Comparison of ENCODE assay signal across 21 cellular contexts in genomic region chr11:121458551-121458950, GRCh38. TPM values are rescaled to one million over a fixed set of nuclear protein-coding genes. Genes with fewer than 3 reads are reported as not detected.
A peak's percentile ranks its signal among the peaks of the same experiment; 100 is the strongest.
DNase-seq lines count a peak whose midpoint lies in the region; ATAC-seq and TF ChIP-seq lines count a peak whose summit lies in the region.
"Had no signal": no experiment of that assay in that cellular context is flagged by ENCODE, and none has a peak within 500 bp of the region (broad histone marks: within the 10 kb centered on the region; RNA-seq: fewer than 3 reads in every experiment).

No MANE protein-coding gene starts in this region.

- intact Hi-C loops in CD4-positive, alpha-beta T cell (cut with DNase I, micrococcal nuclease) = loop anchor here in 1 of 2 experiments (10.0 kb wide), 1 partner anchor 136 kb away; no protein-coding TSS in a partner anchor

- no peaks in the 10 kb centered on the region for H3K27me3 Mint-ChIP-seq in CD4-positive, CD25-positive, alpha-beta regulatory T cell
- H3K27me3 Mint-ChIP-seq in CD4-positive, alpha-beta T cell = no peaks in the 10 kb centered on the region
- H3K27me3 Mint-ChIP-seq in T-cell = no peaks in the 10 kb centered on the region
- no peaks in the 10 kb centered on the region for H3K27me3 Mint-ChIP-seq in effector memory CD8-positive, alpha-beta T cell
- H3K27me3 Mint-ChIP-seq in stimulated activated memory B cell treated with anti-CD40 and anti-IgM and Interleukin-4, amounts not matched to agents 10 μg/mL and 1 μg/mL and 100 μg/mL, for 72 hours = no peaks in the 10 kb centered on the region

- peaks cover 99% of the 10 kb centered on the region for H3K4me1 ChIP-seq in CD4-positive, CD25-positive, alpha-beta regulatory T cell (ENCODE audit: control insufficient read depth, insufficient read depth, low read length, poor library complexity, severe bottlenecking)

- CTCF ChIA-PET in CD4-positive, alpha-beta T cell (lab: Charles Lee) = interaction anchor here (1.6 kb wide), 1 partner anchor 10 kb away, joined by 4 read pairs; no protein-coding TSS in a partner anchor
- CTCF ChIA-PET in T-cell (lab: Charles Lee) = interaction anchor here in 1 of 2 donors (1.5 kb wide), 1 partner anchor 31 kb away, joined by 3 read pairs; no protein-coding TSS in a partner anchor

- peaks cover 41% of the 10 kb centered on the region for H3K36me3 Mint-ChIP-seq in CD4-positive, CD25-positive, alpha-beta regulatory T cell
- peaks cover 68% of the 10 kb centered on the region for H3K36me3 Mint-ChIP-seq in CD4-positive, alpha-beta T cell (ENCODE audit: low read depth)
- peaks cover 47% of the 10 kb centered on the region for H3K36me3 Mint-ChIP-seq in T-cell
- peaks cover 20% of the 10 kb centered on the region for H3K36me3 Mint-ChIP-seq in effector memory CD8-positive, alpha-beta T cell (ENCODE audit: insufficient read depth)
- H3K36me3 Mint-ChIP-seq in stimulated activated memory B cell treated with anti-CD40 and anti-IgM and Interleukin-4, amounts not matched to agents 10 μg/mL and 1 μg/mL and 100 μg/mL, for 72 hours = no peaks in the 10 kb centered on the region

- no peak for TF ChIP-seq CTCF in CD4-positive, alpha-beta T cell (IDR thresholded peaks at IDR 0.05)

- no peaks in the 10 kb centered on the region for H3K9me3 Mint-ChIP-seq in CD4-positive, CD25-positive, alpha-beta regulatory T cell
- no peaks in the 10 kb centered on the region for H3K9me3 Mint-ChIP-seq in CD4-positive, alpha-beta T cell
- no peaks in the 10 kb centered on the region for H3K9me3 Mint-ChIP-seq in T-cell
- H3K9me3 Mint-ChIP-seq in effector memory CD8-positive, alpha-beta T cell = no peaks in the 10 kb centered on the region
- no peaks in the 10 kb centered on the region for H3K9me3 Mint-ChIP-seq in stimulated activated memory B cell treated with anti-CD40 and anti-IgM and Interleukin-4, amounts not matched to agents 10 μg/mL and 1 μg/mL and 100 μg/mL, for 72 hours

- H3K27ac Mint-ChIP-seq in CD4-positive, CD25-positive, alpha-beta regulatory T cell = peak overlapping the region; percentile 91 to 99 (median 93)
- peak overlapping the region; percentile 93 for H3K27ac Mint-ChIP-seq in CD4-positive, alpha-beta T cell
- H3K27ac Mint-ChIP-seq in T-cell = peak overlapping the region; percentile 91 to 95
- H3K27ac Mint-ChIP-seq in effector memory CD8-positive, alpha-beta T cell = peak overlapping the region; percentile 95 to 98
- H3K27ac Mint-ChIP-seq in stimulated activated memory B cell treated with anti-CD40 and anti-IgM and Interleukin-4, amounts not matched to agents 10 μg/mL and 1 μg/mL and 100 μg/mL, for 72 hours = no peak overlapping the region
- H3K27ac Mint-ChIP-seq: progenitor cell of endocrine pancreas had no signal

- H3K4me3 ChIP-seq in CD4-positive, CD25-positive, alpha-beta regulatory T cell (ENCODE audit: low read depth, low read length) = peak overlapping the region; percentile 72
- H3K4me3 ChIP-seq: lung, mucosa of descending colon, upper lobe of right lung had no signal

- H3K27me3 ChIP-seq in CD4-positive, CD25-positive, alpha-beta regulatory T cell (ENCODE audit: control insufficient read depth, insufficient read depth, low read length) = no peaks in the 10 kb centered on the region
- no peaks in the 10 kb centered on the region for H3K27me3 ChIP-seq in CD4-positive, alpha-beta T cell (ENCODE audit: control insufficient read depth, insufficient read depth, low read length)
- H3K27me3 ChIP-seq: upper lobe of right lung had no signal

- no peak for ATAC-seq in CD4-positive, CD25-positive, alpha-beta regulatory T cell (ENCODE audit: low read depth in 2 of 2)
- ATAC-seq in CD4-positive, alpha-beta T cell (ENCODE audit: poor library complexity) = no peak
- ATAC-seq in T-cell (replicated peaks in 1 of 4) (no peak), HG02798 (IDR thresholded peaks at IDR 0.05; ENCODE audit: poor library complexity, unreplicated experiment) (no peak), HG03025 (IDR thresholded peaks at IDR 0.05; ENCODE audit: low FRiP score, unreplicated experiment) (no peak)
- no peak for ATAC-seq in effector memory CD8-positive, alpha-beta T cell (replicated peaks)
- no peak for ATAC-seq in stimulated activated memory B cell treated with anti-CD40 and anti-IgM and Interleukin-4, amounts not matched to agents 10 μg/mL and 1 μg/mL and 100 μg/mL, for 72 hours
- ATAC-seq: upper lobe of right lung had no signal

- peaks cover 4% of the 10 kb centered on the region for H3K36me3 ChIP-seq in CD4-positive, CD25-positive, alpha-beta regulatory T cell (ENCODE audit: control insufficient read depth, insufficient read depth, low read length)
- H3K36me3 ChIP-seq: upper lobe of right lung had no signal

- H3K9me3 ChIP-seq in CD4-positive, CD25-positive, alpha-beta regulatory T cell (ENCODE audit: control insufficient read depth in 2 of 2, low read length in 2 of 2) = no peaks in the 10 kb centered on the region
- no peaks in the 10 kb centered on the region for H3K9me3 ChIP-seq in CD4-positive, alpha-beta T cell (ENCODE audit: control insufficient read depth, low read length)
- H3K9me3 ChIP-seq: mucosa of descending colon, upper lobe of right lung had no signal

- DNase-seq in CD4-positive, CD25-positive, alpha-beta regulatory T cell = no peak
- no peak for DNase-seq in CD4-positive, alpha-beta T cell
- no peak for DNase-seq in T-cell
- no peak for DNase-seq in effector memory CD8-positive, alpha-beta T cell
- no peak for DNase-seq in amygdala (lab: John Stamatoyannopoulos, UW)
- DNase-seq: activated CD4-positive, CD25-positive, alpha-beta regulatory T cell treated with anti-CD3 and anti-CD28 coated beads, Interleukin-2, amount 50 U/mL, for 72 hours; central memory CD4-positive, alpha-beta T cell; dermis blood vessel endothelial cell; DMS153; GOT3; mucosa of descending colon; NCI-H1417 treated with DMSO at 0.1 percent for 48 hours; NCI-H2107; NCI-H446 treated with DMSO at 0.1 percent for 48 hours; SIG-M5; upper lobe of right lung had no signal

- peak overlapping the region; percentile 81 for H3K27ac ChIP-seq in CD4-positive, CD25-positive, alpha-beta regulatory T cell (ENCODE audit: insufficient read depth, low read length, poor library complexity, severe bottlenecking)
- H3K27ac ChIP-seq in CD4-positive, alpha-beta T cell (ENCODE audit: low read depth, low read length) = peak overlapping the region; percentile 38
- H3K27ac ChIP-seq: upper lobe of right lung had no signal

- POLR2A ChIA-PET in CD4-positive, alpha-beta T cell (lab: Charles Lee) = interaction anchor here (0.8 to 11.7 kb wide), 5 partner anchors 10 to 56 kb away, joined by 3 to 326 read pairs (median 7); partner anchors contain the start of genes SORL1 and SORL1-AS1
- POLR2A ChIA-PET in T-cell (lab: Charles Lee) = no interaction called here

- H3K4me3 Mint-ChIP-seq in CD4-positive, CD25-positive, alpha-beta regulatory T cell = peak overlapping the region; percentile 56 to 100 (median 92)
- H3K4me3 Mint-ChIP-seq in CD4-positive, alpha-beta T cell = peak overlapping the region; percentile 68
- peak overlapping the region; percentile 63 to 98 (median 68) for H3K4me3 Mint-ChIP-seq in T-cell
- H3K4me3 Mint-ChIP-seq in effector memory CD8-positive, alpha-beta T cell = peak overlapping the region; percentile 35 to 41
- H3K4me3 Mint-ChIP-seq in stimulated activated memory B cell treated with anti-CD40 and anti-IgM and Interleukin-4, amounts not matched to agents 10 μg/mL and 1 μg/mL and 100 μg/mL, for 72 hours = no peak overlapping the region

- H3K4me1 Mint-ChIP-seq in CD4-positive, CD25-positive, alpha-beta regulatory T cell = peaks cover 37 to 100% (median 88%) of the 10 kb centered on the region in 4 donors
- H3K4me1 Mint-ChIP-seq in CD4-positive, alpha-beta T cell (ENCODE audit: low read depth) = peaks cover 97% of the 10 kb centered on the region
- H3K4me1 Mint-ChIP-seq in T-cell = peaks cover 98 to 100% (median 99%) of the 10 kb centered on the region in 3 donors
- peaks cover 82 to 97% of the 10 kb centered on the region in 2 donors for H3K4me1 Mint-ChIP-seq in effector memory CD8-positive, alpha-beta T cell (ENCODE audit: low read depth in 2 of 2)
- H3K4me1 Mint-ChIP-seq in stimulated activated memory B cell treated with anti-CD40 and anti-IgM and Interleukin-4, amounts not matched to agents 10 μg/mL and 1 μg/mL and 100 μg/mL, for 72 hours = peaks cover 37% of the 10 kb centered on the region

RNA-seq across cellular contexts. Expression of gene SORL1, which starts 6.4 kb away (rescaled TPM):
- total RNA-seq in CD4-positive, CD25-positive, alpha-beta regulatory T cell = 441 TPM
- polyA plus RNA-seq in CD4-positive, CD25-positive, alpha-beta regulatory T cell = 100 to 1,000 TPM; 143 to 169 (median 162) TPM
- total RNA-seq in CD4-positive, alpha-beta T cell = 100 to 1,000 TPM; 235 to 241 TPM
- total RNA-seq in T-cell = 100 to 1,000 TPM; 361 to 422 (median 392) TPM
